15 cellular contexts compared by ENCODE assay signal in the genomic region with DNA sequence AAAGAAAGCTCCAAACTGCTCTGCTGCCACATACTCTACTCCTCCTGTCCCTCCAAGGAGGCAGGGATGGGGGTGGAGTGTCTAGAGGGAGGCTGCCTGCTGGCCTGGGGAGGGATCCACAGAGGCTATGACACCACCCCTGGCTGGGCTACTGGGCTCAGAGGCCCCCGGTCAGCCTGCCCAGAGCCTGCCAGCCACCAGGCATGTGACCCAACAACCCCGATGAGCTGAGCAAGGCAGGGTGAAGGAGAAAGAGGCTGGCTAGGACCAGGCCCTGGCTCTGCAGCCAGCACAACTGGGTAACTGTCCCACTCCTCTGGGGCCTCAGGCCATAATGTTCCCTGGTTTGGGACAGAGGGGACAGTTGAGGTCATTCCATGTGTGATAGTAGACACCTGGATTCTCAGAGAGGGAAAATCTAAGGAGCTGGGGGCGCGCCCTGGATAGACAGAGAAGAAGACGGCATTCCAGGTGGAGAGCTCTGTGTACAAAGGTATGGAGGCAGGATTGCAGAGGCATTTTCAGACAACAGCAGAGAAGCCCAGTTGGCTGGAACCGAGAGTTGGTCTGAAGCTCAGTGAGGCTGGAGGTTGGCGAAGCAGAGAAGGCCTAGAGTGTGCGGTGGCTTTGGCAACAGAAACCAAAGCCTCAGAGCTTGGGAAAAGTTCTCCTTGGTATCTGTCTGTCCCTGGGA. TPM values are rescaled to one million over a fixed set of nuclear protein-coding genes. Genes with fewer than 3 reads are reported as not detected.
A peak's percentile ranks its signal among the peaks of the same experiment; 100 is the strongest.
DNase-seq lines count a peak whose midpoint lies in the region; ATAC-seq and TF ChIP-seq lines count a peak whose summit lies in the region.
"Had no signal": no experiment of that assay in that cellular context is flagged by ENCODE, and none has a peak within 500 bp of the region (broad histone marks: within the 10 kb centered on the region; RNA-seq: fewer than 3 reads in every experiment).

No MANE protein-coding gene starts in this region.

- peaks cover 97% of the 10 kb centered on the region for H3K79me2 ChIP-seq in osteoblast (ENCODE audit: insufficient read depth, low read length)

- DNase-seq in ascending aorta (ENCODE audit: low spot score in 2 of 2) (peak in 1 of 2 donors; percentile 79), heart right ventricle (no peak), osteoblast (ENCODE audit: insufficient read length, low spot score, missing footprints) (peak; percentile 82), upper lobe of right lung (peak; percentile 55), NCI-H1694 treated with DMSO at 0.1 percent for 48 hours (lab: John Stamatoyannopoulos, UW) (no peak), HUDEP-2 (lab: John Stamatoyannopoulos, UW; ENCODE audit: unreplicated experiment in 76 of 76) (no peak)
- DNase-seq: activated CD4-positive, CD25-positive, alpha-beta regulatory T cell; effector CD4-positive, alpha-beta T cell; glutamatergic neuron; H7; NCI-H2171; stimulated activated CD4-positive, alpha-beta T cell treated with anti-CD3 and anti-CD28 coated beads, Interleukin-2, amount 100 ng/mL, for 48 hours; stimulated activated naive B cell treated with anti-CD40 and anti-IgM and Interleukin-4, amounts not matched to agents 10 μg/mL and 1 μg/mL and 100 μg/mL, for 72 hours had no signal

- H4K20me1 ChIP-seq in osteoblast (ENCODE audit: insufficient read depth, low read length), result peaks cover 93% of the 10 kb centered on the region

- H3K27ac ChIP-seq in ascending aorta (peak overlapping the region; percentile 88 to 90), heart right ventricle (peak overlapping the region in 9 of 10 donors; percentile 30 to 99 (median 91)), osteoblast (ENCODE audit: low read depth, low read length) (peak overlapping the region; percentile 92), upper lobe of right lung (peak overlapping the region; percentile 60)

- H3K36me3 ChIP-seq in ascending aorta, result peaks cover 92 to 93% of the 10 kb centered on the region in 2 donors
- peaks cover 0 to 28% (median 0%) of the 10 kb centered on the region in 9 donors for H3K36me3 ChIP-seq in heart right ventricle
- H3K36me3 ChIP-seq in osteoblast (ENCODE audit: insufficient read depth, low read length), result peaks cover 91% of the 10 kb centered on the region
- H3K36me3 ChIP-seq in upper lobe of right lung, result peaks cover 6% of the 10 kb centered on the region

- no peak for TF ChIP-seq CTCF in ascending aorta (IDR thresholded peaks at IDR 0.05)
- TF ChIP-seq CTCF in heart right ventricle (IDR thresholded peaks at IDR 0.05), result no peak
- TF ChIP-seq CTCF in osteoblast (IDR thresholded peaks at IDR 0.05; ENCODE audit: extremely low read depth, low read depth, low read length), result no peak
- no peak for TF ChIP-seq CTCF in upper lobe of right lung (IDR thresholded peaks at IDR 0.05)

- 68 to 70% methylated on average over 8 of the region's 8 CpGs for WGBS in heart right ventricle, 2 donors

- peak overlapping the region; percentile 40 for H3K4me2 ChIP-seq in osteoblast (ENCODE audit: insufficient read depth, low read length)

- H3K27me3 ChIP-seq in ascending aorta, result no peaks in the 10 kb centered on the region
- no peaks in the 10 kb centered on the region for H3K27me3 ChIP-seq in heart right ventricle
- H3K27me3 ChIP-seq in osteoblast (ENCODE audit: insufficient read depth, low read length), result no peaks in the 10 kb centered on the region
- no peaks in the 10 kb centered on the region for H3K27me3 ChIP-seq in upper lobe of right lung

- H3K9me3 ChIP-seq in ascending aorta (no peaks in the 10 kb centered on the region), heart right ventricle (no peaks in the 10 kb centered on the region), osteoblast (ENCODE audit: low read depth, low read length) (no peaks in the 10 kb centered on the region), upper lobe of right lung (no peaks in the 10 kb centered on the region)

- intact Hi-C loops in ascending aorta (cut with DNase I), result no loop called here
- intact Hi-C loops in heart right ventricle (cut with DNase I), result no loop called here
- intact Hi-C loops in upper lobe of right lung (cut with DNase I), result no loop called here

- H3K4me1 ChIP-seq in ascending aorta (peaks cover 6 to 31% of the 10 kb centered on the region in 2 donors), heart right ventricle (peaks cover 21 to 65% (median 41%) of the 10 kb centered on the region in 9 donors), osteoblast (ENCODE audit: insufficient read depth, low read length) (peaks cover 97% of the 10 kb centered on the region), upper lobe of right lung (peaks cover 26% of the 10 kb centered on the region)

- ATAC-seq in heart right ventricle (peak; percentile 8 to 38 (median 28)), upper lobe of right lung (peak; percentile 3), GM21786 (IDR thresholded peaks at IDR 0.05; ENCODE audit: unreplicated experiment) (no peak), GM21515 (IDR thresholded peaks at IDR 0.05; ENCODE audit: unreplicated experiment) (no peak)
- ATAC-seq: stimulated activated naive B cell treated with anti-CD40 and anti-IgM and Interleukin-4, amounts not matched to agents 10 μg/mL and 1 μg/mL and 100 μg/mL, for 72 hours had no signal

- H3K4me3 ChIP-seq in ascending aorta, result peak overlapping the region; percentile 64 to 87
- peak overlapping the region in 9 of 10 donors; percentile 39 to 64 (median 54) for H3K4me3 ChIP-seq in heart right ventricle
- H3K4me3 ChIP-seq in osteoblast (ENCODE audit: insufficient read depth, low read length), result no peak overlapping the region
- peak overlapping the region; percentile 55 for H3K4me3 ChIP-seq in upper lobe of right lung

- H2AFZ ChIP-seq in osteoblast (ENCODE audit: low read length), result no peak overlapping the region

RNA-seq across cellular contexts. Expression of gene IL17B, which starts 33.8 kb away (rescaled TPM):
- total RNA-seq in ascending aorta (46.8 TPM), heart right ventricle (under 1 TPM in 2 of 10 donors, not detected in 8; 0.44 to 0.83 TPM), osteoblast (0.29 TPM in 1 of 2 replicates, not detected in the other), upper lobe of right lung (not detected)
- under 1 TPM in 1 of 2 donors, not detected in 1; 0.57 TPM for polyA plus RNA-seq in heart right ventricle
- total RNA-seq: H7 had no signal

RNA-seq across cellular contexts. Expression of gene PCYOX1L, which starts 55.1 kb away (rescaled TPM):
- total RNA-seq in ascending aorta (1.5 TPM), heart right ventricle (1 to 10 TPM; 2.6 to 5.5 (median 4.0) TPM), osteoblast (4.3 and 4.7 TPM in 2 replicates), upper lobe of right lung (6.6 TPM)
- polyA plus RNA-seq in heart right ventricle, result 1 to 10 TPM; 4.5 to 6.2 TPM

Comparison
In these comparisons a context has a peak if more than half of its experiments do, and no peak if none do; other contexts are left out.
1. DNase-seq: peak in osteoblast (single experiment) and upper lobe of right lung (single experiment); none in heart right ventricle (0 of 2), NCI-H1694 treated with DMSO at 0.1 percent for 48 hours (single experiment) and HUDEP-2 (0 of 76).
2. ATAC-seq: peak in heart right ventricle (8 of 8) and upper lobe of right lung (single experiment); none in GM21786 (single experiment) and GM21515 (single experiment).
3. RNA of gene IL17B, which starts 33.8 kb away (total RNA-seq): 46.8 TPM in ascending aorta (single experiment); 0.44 to 0.83 TPM in heart right ventricle, not detected in upper lobe of right lung (single experiment) and 0.29 TPM in osteoblast; every median in the first group is over 10 times any median in the second.
4. Peak in every context shown above with its lines, with median percentiles within 50 percentile points of each other: H3K27ac ChIP-seq.